1 cellular context compared by ENCODE assay signal in genomic region chr6:111610548-111611172, GRCh38.
TF ChIP-seq lines count a peak whose summit lies in the region.

No MANE protein-coding gene starts in this region.

TF ChIP-seq in HepG2, 621 proteins besides CTCF, POLR2A, EP300 and RAD21 (continued from another document and continues in another):
- TF ChIP-seq, protein P1, sequence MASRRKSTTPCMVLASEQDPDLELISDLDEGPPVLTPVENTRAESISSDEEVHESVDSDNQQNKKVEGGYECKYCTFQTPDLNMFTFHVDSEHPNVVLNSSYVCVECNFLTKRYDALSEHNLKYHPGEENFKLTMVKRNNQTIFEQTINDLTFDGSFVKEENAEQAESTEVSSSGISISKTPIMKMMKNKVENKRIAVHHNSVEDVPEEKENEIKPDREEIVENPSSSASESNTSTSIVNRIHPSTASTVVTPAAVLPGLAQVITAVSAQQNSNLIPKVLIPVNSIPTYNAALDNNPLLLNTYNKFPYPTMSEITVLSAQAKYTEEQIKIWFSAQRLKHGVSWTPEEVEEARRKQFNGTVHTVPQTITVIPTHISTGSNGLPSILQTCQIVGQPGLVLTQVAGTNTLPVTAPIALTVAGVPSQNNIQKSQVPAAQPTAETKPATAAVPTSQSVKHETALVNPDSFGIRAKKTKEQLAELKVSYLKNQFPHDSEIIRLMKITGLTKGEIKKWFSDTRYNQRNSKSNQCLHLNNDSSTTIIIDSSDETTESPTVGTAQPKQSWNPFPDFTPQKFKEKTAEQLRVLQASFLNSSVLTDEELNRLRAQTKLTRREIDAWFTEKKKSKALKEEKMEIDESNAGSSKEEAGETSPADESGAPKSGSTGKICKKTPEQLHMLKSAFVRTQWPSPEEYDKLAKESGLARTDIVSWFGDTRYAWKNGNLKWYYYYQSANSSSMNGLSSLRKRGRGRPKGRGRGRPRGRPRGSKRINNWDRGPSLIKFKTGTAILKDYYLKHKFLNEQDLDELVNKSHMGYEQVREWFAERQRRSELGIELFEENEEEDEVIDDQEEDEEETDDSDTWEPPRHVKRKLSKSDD (CRISPR knock-in tag; IDR thresholded peaks at IDR 0.05; ENCODE audit: low read depth): peak; percentile 64; the same call in 1 of the 2 replicates
- no peak; the same call in 1 of the 2 replicates for TF ChIP-seq MYPOP (CRISPR knock-in tag; IDR thresholded peaks at IDR 0.05)
- TF ChIP-seq ATF7-NPFF (CRISPR knock-in tag; IDR thresholded peaks at IDR 0.05; ENCODE audit: low read depth): no peak
- TF ChIP-seq AHDC1 (CRISPR knock-in tag; IDR thresholded peaks at IDR 0.05; ENCODE audit: borderline replicate concordance): peak; percentile 69; the same call in 1 of the 2 replicates
- peak; percentile 84; the same call in 1 of the 2 replicates for TF ChIP-seq ZNF350 (CRISPR knock-in tag; IDR thresholded peaks at IDR 0.05; ENCODE audit: borderline replicate concordance, low read depth)
- no peak; the same call in 1 of the 2 replicates for TF ChIP-seq MXD4 (CRISPR knock-in tag; IDR thresholded peaks at IDR 0.05)
- no peak for TF ChIP-seq ZNF326 (CRISPR knock-in tag; IDR thresholded peaks at IDR 0.05; ENCODE audit: borderline replicate concordance)
- no peak for TF ChIP-seq RNF2 (conservative IDR thresholded peaks at IDR 0.05; ENCODE audit: low read depth)
- TF ChIP-seq KDM6A (CRISPR knock-in tag; IDR thresholded peaks at IDR 0.05; ENCODE audit: low read depth): peak; percentile 81
- TF ChIP-seq KAT7 (CRISPR knock-in tag; IDR thresholded peaks at IDR 0.05; ENCODE audit: borderline replicate concordance): peak; percentile 79; the same call in 1 of the 2 replicates
- no peak for TF ChIP-seq ZNF3 (CRISPR knock-in tag; IDR thresholded peaks at IDR 0.05)
- TF ChIP-seq ZFP37 (CRISPR knock-in tag; IDR thresholded peaks at IDR 0.05; ENCODE audit: borderline replicate concordance): no peak
- no peak for TF ChIP-seq ZMAT3 (CRISPR knock-in tag; conservative IDR thresholded peaks at IDR 0.05)
- no peak for TF ChIP-seq AKAP8 (CRISPR knock-in tag; IDR thresholded peaks at IDR 0.05)
- TF ChIP-seq TEF (CRISPR knock-in tag; IDR thresholded peaks at IDR 0.05): no peak
- TF ChIP-seq ZBTB49 (CRISPR knock-in tag; IDR thresholded peaks at IDR 0.05; ENCODE audit: borderline replicate concordance): peak; percentile 75; the same call in 1 of the 2 replicates
- TF ChIP-seq, protein P2, sequence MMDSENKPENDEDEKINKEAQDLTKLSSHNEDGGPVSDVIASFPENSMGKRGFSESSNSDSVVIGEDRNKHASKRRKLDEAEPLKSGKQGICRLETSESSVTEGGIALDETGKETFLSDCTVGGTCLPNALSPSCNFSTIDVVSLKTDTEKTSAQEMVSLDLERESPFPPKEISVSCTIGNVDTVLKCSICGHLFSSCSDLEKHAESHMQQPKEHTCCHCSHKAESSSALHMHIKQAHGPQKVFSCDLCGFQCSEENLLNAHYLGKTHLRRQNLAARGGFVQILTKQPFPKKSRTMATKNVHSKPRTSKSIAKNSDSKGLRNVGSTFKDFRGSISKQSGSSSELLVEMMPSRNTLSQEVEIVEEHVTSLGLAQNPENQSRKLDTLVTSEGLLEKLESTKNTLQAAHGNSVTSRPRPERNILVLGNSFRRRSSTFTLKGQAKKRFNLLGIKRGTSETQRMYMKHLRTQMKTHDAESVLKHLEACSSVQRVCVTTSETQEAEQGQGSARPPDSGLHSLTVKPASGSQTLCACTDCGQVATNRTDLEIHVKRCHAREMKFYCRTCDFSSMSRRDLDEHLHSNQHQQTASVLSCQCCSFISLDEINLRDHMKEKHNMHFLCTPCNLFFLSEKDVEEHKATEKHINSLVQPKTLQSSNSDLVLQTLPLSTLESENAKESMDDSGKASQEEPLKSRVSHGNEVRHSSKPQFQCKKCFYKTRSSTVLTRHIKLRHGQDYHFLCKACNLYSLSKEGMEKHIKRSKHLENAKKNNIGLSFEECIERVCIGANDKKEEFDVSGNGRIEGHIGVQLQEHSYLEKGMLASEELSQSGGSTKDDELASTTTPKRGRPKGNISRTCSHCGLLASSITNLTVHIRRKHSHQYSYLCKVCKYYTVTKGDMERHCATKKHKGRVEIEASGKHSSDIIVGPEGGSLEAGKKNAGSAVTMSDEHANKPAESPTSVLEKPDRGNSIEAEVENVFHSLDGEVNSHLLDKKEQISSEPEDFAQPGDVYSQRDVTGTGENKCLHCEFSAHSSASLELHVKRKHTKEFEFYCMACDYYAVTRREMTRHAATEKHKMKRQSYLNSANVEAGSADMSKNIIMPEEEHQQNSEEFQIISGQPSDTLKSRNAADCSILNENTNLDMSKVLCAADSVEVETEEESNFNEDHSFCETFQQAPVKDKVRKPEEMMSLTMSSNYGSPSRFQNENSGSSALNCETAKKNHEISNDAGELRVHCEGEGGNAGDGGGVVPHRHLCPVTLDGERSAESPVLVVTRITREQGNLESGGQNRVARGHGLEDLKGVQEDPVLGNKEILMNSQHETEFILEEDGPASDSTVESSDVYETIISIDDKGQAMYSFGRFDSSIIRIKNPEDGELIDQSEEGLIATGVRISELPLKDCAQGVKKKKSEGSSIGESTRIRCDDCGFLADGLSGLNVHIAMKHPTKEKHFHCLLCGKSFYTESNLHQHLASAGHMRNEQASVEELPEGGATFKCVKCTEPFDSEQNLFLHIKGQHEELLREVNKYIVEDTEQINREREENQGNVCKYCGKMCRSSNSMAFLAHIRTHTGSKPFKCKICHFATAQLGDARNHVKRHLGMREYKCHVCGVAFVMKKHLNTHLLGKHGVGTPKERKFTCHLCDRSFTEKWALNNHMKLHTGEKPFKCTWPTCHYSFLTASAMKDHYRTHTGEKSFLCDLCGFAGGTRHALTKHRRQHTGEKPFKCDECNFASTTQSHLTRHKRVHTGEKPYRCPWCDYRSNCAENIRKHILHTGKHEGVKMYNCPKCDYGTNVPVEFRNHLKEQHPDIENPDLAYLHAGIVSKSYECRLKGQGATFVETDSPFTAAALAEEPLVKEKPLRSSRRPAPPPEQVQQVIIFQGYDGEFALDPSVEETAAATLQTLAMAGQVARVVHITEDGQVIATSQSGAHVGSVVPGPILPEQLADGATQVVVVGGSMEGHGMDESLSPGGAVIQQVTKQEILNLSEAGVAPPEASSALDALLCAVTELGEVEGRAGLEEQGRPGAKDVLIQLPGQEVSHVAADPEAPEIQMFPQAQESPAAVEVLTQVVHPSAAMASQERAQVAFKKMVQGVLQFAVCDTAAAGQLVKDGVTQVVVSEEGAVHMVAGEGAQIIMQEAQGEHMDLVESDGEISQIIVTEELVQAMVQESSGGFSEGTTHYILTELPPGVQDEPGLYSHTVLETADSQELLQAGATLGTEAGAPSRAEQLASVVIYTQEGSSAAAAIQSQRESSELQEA (CRISPR knock-in tag; IDR thresholded peaks at IDR 0.05; ENCODE audit: not compliant biosample characterization): no peak
- TF ChIP-seq, protein P3, sequence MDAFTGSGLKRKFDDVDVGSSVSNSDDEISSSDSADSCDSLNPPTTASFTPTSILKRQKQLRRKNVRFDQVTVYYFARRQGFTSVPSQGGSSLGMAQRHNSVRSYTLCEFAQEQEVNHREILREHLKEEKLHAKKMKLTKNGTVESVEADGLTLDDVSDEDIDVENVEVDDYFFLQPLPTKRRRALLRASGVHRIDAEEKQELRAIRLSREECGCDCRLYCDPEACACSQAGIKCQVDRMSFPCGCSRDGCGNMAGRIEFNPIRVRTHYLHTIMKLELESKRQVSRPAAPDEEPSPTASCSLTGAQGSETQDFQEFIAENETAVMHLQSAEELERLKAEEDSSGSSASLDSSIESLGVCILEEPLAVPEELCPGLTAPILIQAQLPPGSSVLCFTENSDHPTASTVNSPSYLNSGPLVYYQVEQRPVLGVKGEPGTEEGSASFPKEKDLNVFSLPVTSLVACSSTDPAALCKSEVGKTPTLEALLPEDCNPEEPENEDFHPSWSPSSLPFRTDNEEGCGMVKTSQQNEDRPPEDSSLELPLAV (CRISPR knock-in tag; conservative IDR thresholded peaks at IDR 0.05; ENCODE audit: low read depth): no peak
- no peak for TF ChIP-seq ZNF17 (CRISPR knock-in tag; IDR thresholded peaks at IDR 0.05)
- no peak for TF ChIP-seq JUNB (CRISPR knock-in tag; IDR thresholded peaks at IDR 0.05; ENCODE audit: borderline replicate concordance)
- TF ChIP-seq PAWR (CRISPR knock-in tag; IDR thresholded peaks at IDR 0.05; ENCODE audit: borderline replicate concordance): no peak
- no peak for TF ChIP-seq CHCHD3 (CRISPR knock-in tag; IDR thresholded peaks at IDR 0.05)
- TF ChIP-seq ATRX (CRISPR knock-in tag; IDR thresholded peaks at IDR 0.05; ENCODE audit: borderline replicate concordance): no peak
- TF ChIP-seq ZNF18 (CRISPR knock-in tag; IDR thresholded peaks at IDR 0.05; ENCODE audit: insufficient replicate concordance): no peak
- no peak for TF ChIP-seq FOXP1 (IDR thresholded peaks at IDR 0.05)
- peak; percentile 54; the same call in 1 of the 2 replicates for TF ChIP-seq FOXP1 (CRISPR knock-in tag; IDR thresholded peaks at IDR 0.05)
- peak; percentile 84; the same call in 1 of the 2 replicates for TF ChIP-seq ZBTB20 (CRISPR knock-in tag; IDR thresholded peaks at IDR 0.05; ENCODE audit: borderline replicate concordance, low read depth)
- TF ChIP-seq ZBTB38 (CRISPR knock-in tag; IDR thresholded peaks at IDR 0.05): peak; percentile 15; the same call in 1 of the 2 replicates
- no peak for TF ChIP-seq MBNL3 (CRISPR knock-in tag; conservative IDR thresholded peaks at IDR 0.05)
- peak; percentile 60; the same call in 1 of the 2 replicates for TF ChIP-seq ZNF136 (CRISPR knock-in tag; IDR thresholded peaks at IDR 0.05; ENCODE audit: low read depth)
- TF ChIP-seq ZNF446 (CRISPR knock-in tag; IDR thresholded peaks at IDR 0.05): no peak
